16 cellular contexts compared by ENCODE assay signal in genomic region chr11:12508151-12508740, GRCh38.
DNase-seq lines count a peak whose midpoint lies in the region; ATAC-seq and TF ChIP-seq lines count a peak whose summit lies in the region.
"Had no signal": no experiment of that assay in that cellular context is flagged by ENCODE, and none has a peak within 500 bp of the region (broad histone marks: within the 10 kb centered on the region; RNA-seq: fewer than 3 reads in every experiment).

No MANE protein-coding gene starts in this region.

- no peak overlapping the region for H3K9ac ChIP-seq in trophoblast cell (ENCODE audit: low read length)

- no peak overlapping the region for H4K12ac ChIP-seq in trophoblast cell (ENCODE audit: low read depth, low read length)

- TF ChIP-seq CTCF in AG10803 (conservative IDR thresholded peaks at IDR 0.05; ENCODE audit: low read length) (no peak), astrocyte of the cerebellum (IDR thresholded peaks at IDR 0.05; ENCODE audit: low read depth, low read length, missing control alignments) (no peak), fibroblast of villous mesenchyme (IDR thresholded peaks at IDR 0.05; ENCODE audit: insufficient read depth, low read depth, low read length) (no peak)

- peak overlapping the region; percentile 63 for H3K27ac ChIP-seq in trophoblast cell (ENCODE audit: low read depth, low read length)

- H3K9me3 ChIP-seq in trophoblast cell (ENCODE audit: insufficient read depth, low read depth, low read length), result no peaks in the 10 kb centered on the region
- H3K9me3 ChIP-seq: BE2C, mucosa of descending colon had no signal

- peaks cover 2% of the 10 kb centered on the region for H3K79me2 ChIP-seq in trophoblast cell (ENCODE audit: control insufficient read depth, insufficient read depth, low read length, poor library complexity)

- no CpG with 5 or more reads among the region's 4 CpGs for WGBS in trophoblast cell (ENCODE audit: extremely low coverage, insufficient coverage, insufficient read length)

- no peak overlapping the region for H3K14ac ChIP-seq in trophoblast cell (ENCODE audit: low read length)

- in situ Hi-C loops in astrocyte of the cerebellum (cut with HindIII; ENCODE audit: low sequenced_read_pairs), result no loop called here

- H3K79me1 ChIP-seq in trophoblast cell (ENCODE audit: low read length), result peaks cover 16% of the 10 kb centered on the region

- ATAC-seq in GM19035 (IDR thresholded peaks at IDR 0.05; ENCODE audit: unreplicated experiment) (no peak), GM21529 (IDR thresholded peaks at IDR 0.05; ENCODE audit: unreplicated experiment) (no peak)
- ATAC-seq: mucosa of descending colon; stimulated activated memory B cell treated with anti-CD40 and anti-IgM and Interleukin-4, amounts not matched to agents 10 μg/mL and 1 μg/mL and 100 μg/mL, for 72 hours had no signal

- peak overlapping the region; percentile 59 for H2BK5ac ChIP-seq in trophoblast cell (ENCODE audit: low read depth, low read length, poor library complexity)

- no peak overlapping the region for H2AFZ ChIP-seq in trophoblast cell (ENCODE audit: insufficient read depth, low read length, poor library complexity)

- no peak overlapping the region for H2AK5ac ChIP-seq in trophoblast cell (ENCODE audit: low read length)

- peaks cover 17 to 20% of the 10 kb centered on the region in 2 experiments for H3K36me3 ChIP-seq in trophoblast cell (ENCODE audit: control insufficient read depth in 1 of 2, insufficient read depth in 2 of 2, low read length in 2 of 2)
- H3K36me3 ChIP-seq: BE2C had no signal

- H3K4me3 ChIP-seq in AG10803 (ENCODE audit: low read length), result peak overlapping the region; percentile 0; the same call in 1 of the 2 replicates
- no peak overlapping the region for H3K4me3 ChIP-seq in astrocyte of the cerebellum (ENCODE audit: low read depth, low read length)
- H3K4me3 ChIP-seq in fibroblast of villous mesenchyme (ENCODE audit: low read depth, low read length), result no peak overlapping the region
- no peak overlapping the region for H3K4me3 ChIP-seq in trophoblast cell (ENCODE audit: low read depth, low read length)
- H3K4me3 ChIP-seq: mucosa of descending colon had no signal

- peaks cover 10 to 27% of the 10 kb centered on the region in 2 experiments for H3K4me1 ChIP-seq in trophoblast cell (ENCODE audit: control insufficient read depth in 1 of 2, insufficient read depth in 2 of 2, low read length in 2 of 2)

- no peak overlapping the region for H4K8ac ChIP-seq in trophoblast cell (ENCODE audit: low read depth, low read length)

- H4K91ac ChIP-seq in trophoblast cell (ENCODE audit: low read depth, low read length), result no peak overlapping the region

- no peak overlapping the region for H3K23ac ChIP-seq in trophoblast cell (ENCODE audit: low read length)

- DNase-seq in AG10803 (ENCODE audit: low read depth) (peak; percentile 88), astrocyte of the cerebellum (ENCODE audit: low read depth) (peak; percentile 16), fibroblast of villous mesenchyme (ENCODE audit: low read depth) (peak; percentile 96), trophoblast cell (peak in 1 of 2 donors; percentile 76), cerebellar cortex (ENCODE audit: low spot score) (no peak), NCI-H510A (lab: John Stamatoyannopoulos, UW) (no peak)
- DNase-seq: BE2C; central memory CD4-positive, alpha-beta T cell; hypothalamus; KBM-7; NCI-H2081 treated with DMSO at 0.1 percent for 48 hours; OCI-M1 had no signal

- no peak overlapping the region for H2BK12ac ChIP-seq in trophoblast cell (ENCODE audit: low read length)

- no peak overlapping the region for H3K4me2 ChIP-seq in trophoblast cell (ENCODE audit: low read length)

- H3K27me3 ChIP-seq in trophoblast cell (ENCODE audit: insufficient read depth, low read length), result no peaks in the 10 kb centered on the region
- H3K27me3 ChIP-seq: BE2C had no signal

- H3K4ac ChIP-seq in trophoblast cell (ENCODE audit: low read depth, low read length), result no peak overlapping the region

- peak overlapping the region; percentile 39 for H2BK120ac ChIP-seq in trophoblast cell (ENCODE audit: insufficient read depth, low read length, poor library complexity)

- H3K18ac ChIP-seq in trophoblast cell (ENCODE audit: low read length), result no peak overlapping the region

Comparison
In these comparisons a context has a peak if more than half of its experiments do, and no peak if none do; other contexts are left out.
1. DNase-seq: peak in AG10803 (single experiment), astrocyte of the cerebellum (single experiment) and fibroblast of villous mesenchyme (single experiment); none in cerebellar cortex (single experiment) and NCI-H510A (single experiment).